26 cellular contexts compared by ENCODE assay signal in genomic region chr3:74027121-74027520, GRCh38.
"Had no signal": no experiment of that assay in that cellular context is flagged by ENCODE, and none has a peak within 500 bp of the region (broad histone marks: within the 10 kb centered on the region; RNA-seq: fewer than 3 reads in every experiment).

No MANE protein-coding gene starts in this region.

- H3K4me1 Mint-ChIP-seq: activated naive CD4-positive, alpha-beta T cell treated with anti-CD3 and anti-CD28 coated beads, Interleukin-2, amount 50 U/mL, for 24 hours had no signal

- H3K27ac Mint-ChIP-seq: activated CD8-positive, alpha-beta T cell treated with anti-CD3 and anti-CD28 coated beads for 36 hours; activated naive CD4-positive, alpha-beta T cell treated with anti-CD3 and anti-CD28 coated beads, Interleukin-2, amount 50 U/mL, for 24 hours had no signal

- H3K4me1 ChIP-seq: SJCRH30 had no signal

- H3K36me3 ChIP-seq: SJCRH30 had no signal

- H3K4me2 ChIP-seq: SK-N-SH had no signal

- H3K4me3 Mint-ChIP-seq: activated CD8-positive, alpha-beta T cell treated with anti-CD3 and anti-CD28 coated beads for 36 hours; activated naive CD4-positive, alpha-beta T cell treated with anti-CD3 and anti-CD28 coated beads, Interleukin-2, amount 50 U/mL, for 24 hours had no signal

- H3K27me3 ChIP-seq: SJCRH30 had no signal

- H3K4me3 ChIP-seq: SJCRH30 had no signal

- H3K27me3 Mint-ChIP-seq: activated CD8-positive, alpha-beta T cell treated with anti-CD3 and anti-CD28 coated beads for 36 hours; activated naive CD4-positive, alpha-beta T cell treated with anti-CD3 and anti-CD28 coated beads, Interleukin-2, amount 50 U/mL, for 24 hours had no signal

- H3K9me2 ChIP-seq: SK-N-SH had no signal

- H3K36me3 Mint-ChIP-seq: activated naive CD4-positive, alpha-beta T cell treated with anti-CD3 and anti-CD28 coated beads, Interleukin-2, amount 50 U/mL, for 24 hours had no signal

- H3K9me3 Mint-ChIP-seq: activated naive CD4-positive, alpha-beta T cell treated with anti-CD3 and anti-CD28 coated beads, Interleukin-2, amount 50 U/mL, for 24 hours had no signal

- ATAC-seq: activated CD8-positive, alpha-beta T cell treated with anti-CD3 and anti-CD28 coated beads for 36 hours; Panc1 had no signal

- H3K27ac ChIP-seq: RWPE1, SJCRH30, VCaP had no signal

- H3K9me3 ChIP-seq: SJCRH30, SK-N-SH had no signal

- DNase-seq: activated CD4-positive, alpha-beta T cell treated with anti-CD3 and anti-CD28 coated beads for 4 hours; activated CD8-positive, alpha-beta memory T cell treated with anti-CD3 and anti-CD28 coated beads, Interleukin-2, amount 50 U/mL, for 48 hours; activated CD8-positive, alpha-beta T cell treated with anti-CD3 and anti-CD28 coated beads for 36 hours; activated effector memory CD4-positive, alpha-beta T cell treated with Interleukin-2 at 50 U/mL for 16 hours; activated naive CD4-positive, alpha-beta T cell; activated T-cell treated with anti-CD3 and anti-CD28 coated beads, Interleukin-2, amount 50 U/mL, for 1 hour; amniotic stem cell; caudate nucleus; Kasumi-1; KBM-7; NCI-H1105 treated with DMSO at 0.1 percent for 48 hours; NCI-H1436 treated with DMSO at 0.1 percent for 48 hours; NCI-H187; NCI-H2081; NCI-H510A treated with DMSO at 0.1 percent for 48 hours; NCI-H69; NK-92 treated with Interleukin-12 subunit alpha and Interleukin-12 subunit beta, amount 100 ng/mL, for 24 hours; OCI-M1; Right ventricle myocardium superior; SJCRH30; SK-N-SH; T-helper 1 cell had no signal
